Comparison of ENCODE assay signal across 1 cellular context in the genomic region with DNA sequence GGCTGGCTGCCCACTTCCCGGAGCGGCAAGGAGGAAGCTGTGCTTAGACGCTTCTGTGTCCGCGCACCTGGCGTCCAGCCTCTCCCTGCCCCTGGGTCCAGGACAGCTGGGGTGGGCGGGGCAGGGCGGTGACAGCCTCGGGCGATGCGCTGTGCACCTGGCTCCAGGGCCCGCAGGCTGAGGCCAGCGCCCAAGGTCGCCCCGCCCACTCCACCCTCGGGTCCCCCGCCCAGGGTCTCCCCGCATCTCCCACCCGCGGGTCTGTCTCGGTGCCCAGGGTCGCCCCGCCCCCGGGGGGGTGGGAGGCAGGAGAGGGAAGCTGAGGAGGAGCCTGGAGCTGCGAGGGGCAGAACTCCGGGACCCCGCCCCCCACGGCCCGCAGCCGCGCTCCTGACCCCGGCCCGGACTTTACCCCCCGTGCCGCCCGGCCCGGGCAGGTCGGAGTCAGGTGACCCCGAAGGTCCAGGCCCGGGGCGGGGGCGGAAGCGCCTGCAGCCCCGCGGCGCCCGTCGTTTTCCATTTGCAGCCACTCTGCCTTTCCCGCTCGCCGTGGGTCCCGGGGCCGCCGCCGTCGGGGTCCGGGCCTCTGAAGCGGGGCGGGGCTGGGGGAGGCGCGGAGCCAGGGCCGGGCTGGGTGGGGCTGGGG.
TF ChIP-seq lines count a peak whose summit lies in the region.

A gene with protein sequence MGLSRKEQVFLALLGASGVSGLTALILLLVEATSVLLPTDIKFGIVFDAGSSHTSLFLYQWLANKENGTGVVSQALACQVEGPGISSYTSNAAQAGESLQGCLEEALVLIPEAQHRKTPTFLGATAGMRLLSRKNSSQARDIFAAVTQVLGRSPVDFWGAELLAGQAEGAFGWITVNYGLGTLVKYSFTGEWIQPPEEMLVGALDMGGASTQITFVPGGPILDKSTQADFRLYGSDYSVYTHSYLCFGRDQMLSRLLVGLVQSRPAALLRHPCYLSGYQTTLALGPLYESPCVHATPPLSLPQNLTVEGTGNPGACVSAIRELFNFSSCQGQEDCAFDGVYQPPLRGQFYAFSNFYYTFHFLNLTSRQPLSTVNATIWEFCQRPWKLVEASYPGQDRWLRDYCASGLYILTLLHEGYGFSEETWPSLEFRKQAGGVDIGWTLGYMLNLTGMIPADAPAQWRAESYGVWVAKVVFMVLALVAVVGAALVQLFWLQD (minus strand): TSS at position 69 of the 646 bp plus-strand sequence. CDS start 3,072 bp downstream, outside the sequence.

TF ChIP-seq in HepG2, 621 proteins besides CTCF, POLR2A, EP300 and RAD21 (continued from another document and continues in another):
- TF ChIP-seq, protein P1, sequence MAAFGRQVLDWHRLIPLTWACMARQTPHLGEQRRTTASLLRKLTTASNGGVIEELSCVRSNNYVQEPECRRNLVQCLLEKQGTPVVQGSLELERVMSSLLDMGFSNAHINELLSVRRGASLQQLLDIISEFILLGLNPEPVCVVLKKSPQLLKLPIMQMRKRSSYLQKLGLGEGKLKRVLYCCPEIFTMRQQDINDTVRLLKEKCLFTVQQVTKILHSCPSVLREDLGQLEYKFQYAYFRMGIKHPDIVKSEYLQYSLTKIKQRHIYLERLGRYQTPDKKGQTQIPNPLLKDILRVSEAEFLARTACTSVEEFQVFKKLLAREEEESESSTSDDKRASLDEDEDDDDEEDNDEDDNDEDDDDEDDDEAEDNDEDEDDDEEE (CRISPR knock-in tag; IDR thresholded peaks at IDR 0.05): no peak
- TF ChIP-seq ZNF432 (CRISPR knock-in tag; IDR thresholded peaks at IDR 0.05; ENCODE audit: borderline replicate concordance): no peak
- no peak for TF ChIP-seq FOSL1 (CRISPR knock-in tag; IDR thresholded peaks at IDR 0.05; ENCODE audit: borderline replicate concordance)
- no peak for TF ChIP-seq GPN1 (CRISPR knock-in tag; IDR thresholded peaks at IDR 0.05; ENCODE audit: borderline replicate concordance)
- TF ChIP-seq GATAD1 (CRISPR knock-in tag; IDR thresholded peaks at IDR 0.05): no peak
- peak; percentile 63; the same call in 1 of the 2 replicates for TF ChIP-seq MED13 (CRISPR knock-in tag; IDR thresholded peaks at IDR 0.05)
- TF ChIP-seq, protein P2, sequence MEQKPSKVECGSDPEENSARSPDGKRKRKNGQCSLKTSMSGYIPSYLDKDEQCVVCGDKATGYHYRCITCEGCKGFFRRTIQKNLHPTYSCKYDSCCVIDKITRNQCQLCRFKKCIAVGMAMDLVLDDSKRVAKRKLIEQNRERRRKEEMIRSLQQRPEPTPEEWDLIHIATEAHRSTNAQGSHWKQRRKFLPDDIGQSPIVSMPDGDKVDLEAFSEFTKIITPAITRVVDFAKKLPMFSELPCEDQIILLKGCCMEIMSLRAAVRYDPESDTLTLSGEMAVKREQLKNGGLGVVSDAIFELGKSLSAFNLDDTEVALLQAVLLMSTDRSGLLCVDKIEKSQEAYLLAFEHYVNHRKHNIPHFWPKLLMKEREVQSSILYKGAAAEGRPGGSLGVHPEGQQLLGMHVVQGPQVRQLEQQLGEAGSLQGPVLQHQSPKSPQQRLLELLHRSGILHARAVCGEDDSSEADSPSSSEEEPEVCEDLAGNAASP (CRISPR knock-in tag; IDR thresholded peaks at IDR 0.05; ENCODE audit: borderline replicate concordance): peak; percentile 61; the same call in 1 of the 2 replicates
- no peak for TF ChIP-seq EED (CRISPR knock-in tag; IDR thresholded peaks at IDR 0.05)
- TF ChIP-seq ZNF775 (CRISPR knock-in tag; IDR thresholded peaks at IDR 0.05; ENCODE audit: borderline replicate concordance): no peak
- no peak for TF ChIP-seq ZNF549 (CRISPR knock-in tag; IDR thresholded peaks at IDR 0.05)
- TF ChIP-seq, protein P3, sequence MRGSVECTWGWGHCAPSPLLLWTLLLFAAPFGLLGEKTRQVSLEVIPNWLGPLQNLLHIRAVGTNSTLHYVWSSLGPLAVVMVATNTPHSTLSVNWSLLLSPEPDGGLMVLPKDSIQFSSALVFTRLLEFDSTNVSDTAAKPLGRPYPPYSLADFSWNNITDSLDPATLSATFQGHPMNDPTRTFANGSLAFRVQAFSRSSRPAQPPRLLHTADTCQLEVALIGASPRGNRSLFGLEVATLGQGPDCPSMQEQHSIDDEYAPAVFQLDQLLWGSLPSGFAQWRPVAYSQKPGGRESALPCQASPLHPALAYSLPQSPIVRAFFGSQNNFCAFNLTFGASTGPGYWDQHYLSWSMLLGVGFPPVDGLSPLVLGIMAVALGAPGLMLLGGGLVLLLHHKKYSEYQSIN (CRISPR knock-in tag; IDR thresholded peaks at IDR 0.05; ENCODE audit: borderline replicate concordance): no peak
- TF ChIP-seq SP5 (CRISPR knock-in tag; IDR thresholded peaks at IDR 0.05; ENCODE audit: borderline replicate concordance, low read depth): peak; percentile 96
- TF ChIP-seq ZNF839 (CRISPR knock-in tag; IDR thresholded peaks at IDR 0.05; ENCODE audit: borderline replicate concordance): no peak
- TF ChIP-seq POLR2G (IDR thresholded peaks at IDR 0.05; ENCODE audit: low read depth, low read length): peak; percentile 56
- no peak for TF ChIP-seq SMARCE1 (IDR thresholded peaks at IDR 0.05; ENCODE audit: borderline replicate concordance)
- peak; percentile 89 for TF ChIP-seq HNRNPK (IDR thresholded peaks at IDR 0.05; ENCODE audit: low read depth, low read length, poor library complexity, severe bottlenecking)
- TF ChIP-seq TAF15 (IDR thresholded peaks at IDR 0.05; ENCODE audit: low read depth, low read length, poor library complexity, severe bottlenecking): no peak
- peak; percentile 95 for TF ChIP-seq ZBTB7A (CRISPR knock-in tag; IDR thresholded peaks at IDR 0.05)
- TF ChIP-seq ZNF747 (CRISPR knock-in tag; IDR thresholded peaks at IDR 0.05; ENCODE audit: borderline replicate concordance): no peak; the same call in 1 of the 2 replicates
- TF ChIP-seq HOXA3 (CRISPR knock-in tag; IDR thresholded peaks at IDR 0.05): peak; percentile 68; the same call in 1 of the 2 replicates
- no peak for TF ChIP-seq SYNCRIP (IDR thresholded peaks at IDR 0.05; ENCODE audit: insufficient read depth, low read depth, low read length)
- TF ChIP-seq XRCC5 (optimal IDR thresholded peaks at IDR 0.05; ENCODE audit: low read length): peak; percentile 30
- TF ChIP-seq, protein P4, sequence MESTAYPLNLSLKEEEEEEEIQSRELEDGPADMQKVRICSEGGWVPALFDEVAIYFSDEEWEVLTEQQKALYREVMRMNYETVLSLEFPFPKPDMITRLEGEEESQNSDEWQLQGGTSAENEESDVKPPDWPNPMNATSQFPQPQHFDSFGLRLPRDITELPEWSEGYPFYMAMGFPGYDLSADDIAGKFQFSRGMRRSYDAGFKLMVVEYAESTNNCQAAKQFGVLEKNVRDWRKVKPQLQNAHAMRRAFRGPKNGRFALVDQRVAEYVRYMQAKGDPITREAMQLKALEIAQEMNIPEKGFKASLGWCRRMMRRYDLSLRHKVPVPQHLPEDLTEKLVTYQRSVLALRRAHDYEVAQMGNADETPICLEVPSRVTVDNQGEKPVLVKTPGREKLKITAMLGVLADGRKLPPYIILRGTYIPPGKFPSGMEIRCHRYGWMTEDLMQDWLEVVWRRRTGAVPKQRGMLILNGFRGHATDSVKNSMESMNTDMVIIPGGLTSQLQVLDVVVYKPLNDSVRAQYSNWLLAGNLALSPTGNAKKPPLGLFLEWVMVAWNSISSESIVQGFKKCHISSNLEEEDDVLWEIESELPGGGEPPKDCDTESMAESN (CRISPR knock-in tag; conservative IDR thresholded peaks at IDR 0.05): no peak
- peak; percentile 33 for TF ChIP-seq TEAD3 (CRISPR knock-in tag; optimal IDR thresholded peaks at IDR 0.05; ENCODE audit: borderline replicate concordance)
- no peak for TF ChIP-seq ZNF644 (CRISPR knock-in tag; IDR thresholded peaks at IDR 0.05; ENCODE audit: low read depth)
- TF ChIP-seq, protein P5, sequence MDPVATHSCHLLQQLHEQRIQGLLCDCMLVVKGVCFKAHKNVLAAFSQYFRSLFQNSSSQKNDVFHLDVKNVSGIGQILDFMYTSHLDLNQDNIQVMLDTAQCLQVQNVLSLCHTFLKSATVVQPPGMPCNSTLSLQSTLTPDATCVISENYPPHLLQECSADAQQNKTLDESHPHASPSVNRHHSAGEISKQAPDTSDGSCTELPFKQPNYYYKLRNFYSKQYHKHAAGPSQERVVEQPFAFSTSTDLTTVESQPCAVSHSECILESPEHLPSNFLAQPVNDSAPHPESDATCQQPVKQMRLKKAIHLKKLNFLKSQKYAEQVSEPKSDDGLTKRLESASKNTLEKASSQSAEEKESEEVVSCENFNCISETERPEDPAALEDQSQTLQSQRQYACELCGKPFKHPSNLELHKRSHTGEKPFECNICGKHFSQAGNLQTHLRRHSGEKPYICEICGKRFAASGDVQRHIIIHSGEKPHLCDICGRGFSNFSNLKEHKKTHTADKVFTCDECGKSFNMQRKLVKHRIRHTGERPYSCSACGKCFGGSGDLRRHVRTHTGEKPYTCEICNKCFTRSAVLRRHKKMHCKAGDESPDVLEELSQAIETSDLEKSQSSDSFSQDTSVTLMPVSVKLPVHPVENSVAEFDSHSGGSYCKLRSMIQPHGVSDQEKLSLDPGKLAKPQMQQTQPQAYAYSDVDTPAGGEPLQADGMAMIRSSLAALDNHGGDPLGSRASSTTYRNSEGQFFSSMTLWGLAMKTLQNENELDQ (CRISPR knock-in tag; IDR thresholded peaks at IDR 0.05; ENCODE audit: borderline replicate concordance): no peak
- TF ChIP-seq, protein P6, sequence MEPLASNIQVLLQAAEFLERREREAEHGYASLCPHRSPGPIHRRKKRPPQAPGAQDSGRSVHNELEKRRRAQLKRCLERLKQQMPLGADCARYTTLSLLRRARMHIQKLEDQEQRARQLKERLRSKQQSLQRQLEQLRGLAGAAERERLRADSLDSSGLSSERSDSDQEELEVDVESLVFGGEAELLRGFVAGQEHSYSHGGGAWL (CRISPR knock-in tag; IDR thresholded peaks at IDR 0.05): no peak
- no peak; the same call in 1 of the 2 replicates for TF ChIP-seq SPEN (CRISPR knock-in tag; IDR thresholded peaks at IDR 0.05; ENCODE audit: low read depth)
- no peak for TF ChIP-seq SSRP1 (CRISPR knock-in tag; IDR thresholded peaks at IDR 0.05)
- no peak for TF ChIP-seq KLF13 (CRISPR knock-in tag; IDR thresholded peaks at IDR 0.05)
- peak; percentile 24; the same call in 1 of the 2 replicates for TF ChIP-seq NCOA2 (CRISPR knock-in tag; IDR thresholded peaks at IDR 0.05)
- no peak for TF ChIP-seq ZNF138 (CRISPR knock-in tag; IDR thresholded peaks at IDR 0.05; ENCODE audit: low read depth)
- no peak for TF ChIP-seq SP1 (IDR thresholded peaks at IDR 0.05)
- TF ChIP-seq SP1 (CRISPR knock-in tag; IDR thresholded peaks at IDR 0.05): peak; percentile 80
- TF ChIP-seq, protein P7, sequence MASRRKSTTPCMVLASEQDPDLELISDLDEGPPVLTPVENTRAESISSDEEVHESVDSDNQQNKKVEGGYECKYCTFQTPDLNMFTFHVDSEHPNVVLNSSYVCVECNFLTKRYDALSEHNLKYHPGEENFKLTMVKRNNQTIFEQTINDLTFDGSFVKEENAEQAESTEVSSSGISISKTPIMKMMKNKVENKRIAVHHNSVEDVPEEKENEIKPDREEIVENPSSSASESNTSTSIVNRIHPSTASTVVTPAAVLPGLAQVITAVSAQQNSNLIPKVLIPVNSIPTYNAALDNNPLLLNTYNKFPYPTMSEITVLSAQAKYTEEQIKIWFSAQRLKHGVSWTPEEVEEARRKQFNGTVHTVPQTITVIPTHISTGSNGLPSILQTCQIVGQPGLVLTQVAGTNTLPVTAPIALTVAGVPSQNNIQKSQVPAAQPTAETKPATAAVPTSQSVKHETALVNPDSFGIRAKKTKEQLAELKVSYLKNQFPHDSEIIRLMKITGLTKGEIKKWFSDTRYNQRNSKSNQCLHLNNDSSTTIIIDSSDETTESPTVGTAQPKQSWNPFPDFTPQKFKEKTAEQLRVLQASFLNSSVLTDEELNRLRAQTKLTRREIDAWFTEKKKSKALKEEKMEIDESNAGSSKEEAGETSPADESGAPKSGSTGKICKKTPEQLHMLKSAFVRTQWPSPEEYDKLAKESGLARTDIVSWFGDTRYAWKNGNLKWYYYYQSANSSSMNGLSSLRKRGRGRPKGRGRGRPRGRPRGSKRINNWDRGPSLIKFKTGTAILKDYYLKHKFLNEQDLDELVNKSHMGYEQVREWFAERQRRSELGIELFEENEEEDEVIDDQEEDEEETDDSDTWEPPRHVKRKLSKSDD (CRISPR knock-in tag; IDR thresholded peaks at IDR 0.05; ENCODE audit: low read depth): no peak
- TF ChIP-seq, protein P8, sequence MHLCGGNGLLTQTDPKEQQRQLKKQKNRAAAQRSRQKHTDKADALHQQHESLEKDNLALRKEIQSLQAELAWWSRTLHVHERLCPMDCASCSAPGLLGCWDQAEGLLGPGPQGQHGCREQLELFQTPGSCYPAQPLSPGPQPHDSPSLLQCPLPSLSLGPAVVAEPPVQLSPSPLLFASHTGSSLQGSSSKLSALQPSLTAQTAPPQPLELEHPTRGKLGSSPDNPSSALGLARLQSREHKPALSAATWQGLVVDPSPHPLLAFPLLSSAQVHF (CRISPR knock-in tag; IDR thresholded peaks at IDR 0.05): no peak
